8 cellular contexts compared by ENCODE assay signal in the genomic region with DNA sequence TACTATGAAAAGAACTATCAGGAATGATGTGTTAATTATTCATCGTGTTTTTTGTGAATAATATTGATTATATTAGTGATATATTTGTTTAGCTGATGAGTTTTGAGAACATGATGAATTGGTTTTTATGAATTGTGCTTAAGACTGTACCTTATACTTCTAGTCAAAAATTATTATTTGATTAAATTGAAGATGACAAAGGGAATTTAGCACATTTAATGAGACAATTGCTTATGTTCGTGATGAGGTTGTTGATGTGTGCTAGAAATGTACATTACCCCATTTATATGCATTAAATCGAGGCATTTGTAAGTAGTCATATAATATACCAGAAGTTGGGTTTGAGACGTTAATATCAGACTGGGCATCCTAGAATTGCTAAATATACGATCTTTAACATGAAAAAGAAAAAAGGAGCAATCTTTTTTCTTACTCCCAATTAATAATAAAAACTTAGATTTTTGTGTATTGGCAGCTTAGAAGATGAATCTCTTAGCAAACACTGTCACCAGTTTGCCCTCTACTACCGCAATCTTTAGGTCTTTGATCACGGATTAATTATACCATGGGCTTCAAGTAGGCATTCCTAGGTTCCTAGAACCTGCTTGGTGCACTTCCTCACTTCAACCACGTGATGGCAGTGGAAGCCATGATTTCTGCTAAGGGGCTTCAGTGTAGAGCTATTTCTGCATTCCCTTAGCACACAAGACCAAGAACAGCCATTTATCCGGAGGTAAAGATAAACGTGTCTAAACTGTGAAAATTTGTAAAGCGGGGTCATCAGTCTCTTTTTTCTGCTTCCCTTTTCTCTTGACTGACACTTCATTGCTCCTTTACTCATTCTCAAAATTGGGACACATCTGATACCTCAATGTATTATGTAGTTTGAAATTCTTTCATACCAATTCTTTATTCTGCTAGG. TPM values are rescaled to one million over a fixed set of nuclear protein-coding genes. Genes with fewer than 3 reads are reported as not detected.
DNase-seq lines count a peak whose midpoint lies in the region; ATAC-seq, FAIRE-seq and TF ChIP-seq lines count a peak whose summit lies in the region.

No MANE protein-coding gene starts in this region.

- H3K27ac ChIP-seq in A673 (ENCODE audit: low read depth, low read length, poor library complexity, severe bottlenecking) (no peak overlapping the region), neuronal stem cell (replicated peaks; ENCODE audit: low read length) (no peak overlapping the region), tibial nerve (no peak overlapping the region)

- no peak overlapping the region for H3K18ac ChIP-seq in neuronal stem cell (ENCODE audit: low read length)

- peaks cover 14% of the 10 kb centered on the region for H3K4me1 ChIP-seq in A673 (ENCODE audit: insufficient read depth, low read length, poor library complexity, severe bottlenecking)
- H3K4me1 ChIP-seq in neuronal stem cell (ENCODE audit: control insufficient read depth in 2 of 2, insufficient read depth in 1 of 2, low read depth in 1 of 2, low read length in 2 of 2), result peaks cover 1 to 6% of the 10 kb centered on the region in 2 donors
- peaks cover 0 to 63% (median 14%) of the 10 kb centered on the region in 4 donors for H3K4me1 ChIP-seq in tibial nerve

- TF ChIP-seq CTCF in A673 (conservative IDR thresholded peaks at IDR 0.05; ENCODE audit: low read depth, low read length), result peak; percentile 95
- TF ChIP-seq CTCF in LNCAP (IDR thresholded peaks at IDR 0.05), result peak; percentile 90
- TF ChIP-seq CTCF in tibial nerve (IDR thresholded peaks at IDR 0.05), result peak; percentile 80 to 91 (median 89)

- TF ChIP-seq EP300 in tibial nerve (IDR thresholded peaks at IDR 0.05), result peak in 1 of 2 donors; percentile 30

- no peak overlapping the region for H3K9ac ChIP-seq in neuronal stem cell (ENCODE audit: low read depth, low read length, poor library complexity)

- no peak overlapping the region for H3K14ac ChIP-seq in neuronal stem cell (ENCODE audit: low read length)

- POLR2A ChIA-PET in A673 (lab: Charles Lee; ENCODE audit: low non-redundant PET), result interaction anchor here (0.6 kb wide), 1 partner anchor 95 kb away, joined by 5 read pairs; no protein-coding TSS in a partner anchor

- H3K36me3 ChIP-seq in A673 (ENCODE audit: insufficient read depth, low read length, poor library complexity, severe bottlenecking), result no peaks in the 10 kb centered on the region
- H3K36me3 ChIP-seq in neuronal stem cell (replicated peaks in 1 of 2; ENCODE audit: control insufficient read depth in 2 of 2, insufficient read depth in 2 of 2, low read length in 2 of 2), result peaks cover 0 to 3% of the 10 kb centered on the region in 2 donors
- H3K36me3 ChIP-seq in tibial nerve, result no peaks in the 10 kb centered on the region

- H3K4ac ChIP-seq in neuronal stem cell (ENCODE audit: low read length), result no peak overlapping the region

- intact Hi-C loops in A673 (cut with micrococcal nuclease; ENCODE audit: unreplicated experiment), result loop anchor here (1.0 to 10.0 kb wide), 3 partner anchors 423 to 760 kb away; a partner anchor contains a TSS

- H3K27me3 ChIP-seq in A673 (replicated peaks; ENCODE audit: insufficient read depth, low read depth, low read length, poor library complexity), result no peaks in the 10 kb centered on the region
- H3K27me3 ChIP-seq in neuronal stem cell (ENCODE audit: control insufficient read depth in 3 of 3, insufficient read depth in 3 of 3, low read depth in 1 of 3, low read length in 3 of 3), result no peaks in the 10 kb centered on the region
- H3K27me3 ChIP-seq in tibial nerve, result no peaks in the 10 kb centered on the region

- no peak overlapping the region for H2BK5ac ChIP-seq in neuronal stem cell (ENCODE audit: low read length)

- H2BK120ac ChIP-seq in neuronal stem cell (ENCODE audit: low read depth, low read length), result no peak overlapping the region

- peak; percentile 42 for ATAC-seq in GM18502 (IDR thresholded peaks at IDR 0.05; ENCODE audit: poor library complexity, unreplicated experiment)

- FAIRE-seq in frontal cortex (lab: Jason Lieb, UNC), result no peak

- no peaks in the 10 kb centered on the region for H3K9me3 ChIP-seq in A673 (ENCODE audit: low read depth, low read length, poor library complexity, severe bottlenecking)
- H3K9me3 ChIP-seq in neuronal stem cell (replicated peaks in 1 of 2; ENCODE audit: control insufficient read depth in 2 of 2, insufficient read depth in 1 of 2, low read depth in 1 of 2, low read length in 2 of 2), result no peaks in the 10 kb centered on the region
- H3K9me3 ChIP-seq in tibial nerve, result no peaks in the 10 kb centered on the region

- DNase-seq in A673 (ENCODE audit: low spot score) (peak; percentile 92), RKO (ENCODE audit: low spot score) (peak; percentile 94), frontal cortex (ENCODE audit: low spot score in 2 of 2) (peak; percentile 62 to 65), neuronal stem cell (ENCODE audit: low spot score) (peak; percentile 88), tibial nerve (ENCODE audit: low spot score in 2 of 2) (peak in 1 of 2 donors; percentile 59)
- DNase-seq in activated effector memory CD4-positive, alpha-beta T cell treated with anti-CD3 and anti-CD28 coated beads, Interleukin-2, amount 50 U/mL, for 16 hours, result peak; percentile 81

- no peak overlapping the region for H2AK5ac ChIP-seq in neuronal stem cell (ENCODE audit: low read depth, low read length)

- H3K79me1 ChIP-seq in neuronal stem cell (ENCODE audit: low read depth, low read length), result peaks cover 3% of the 10 kb centered on the region

- 100% methylated on average over 1 of the region's 11 CpGs for WGBS in neuronal stem cell (ENCODE audit: extremely low coverage in 2 of 2, insufficient read length in 2 of 2, insufficient replicate concordance in 1 of 2), 2 donors
- WGBS in tibial nerve, 2 donors, result 5 to 6% methylated on average over 11 of the region's 11 CpGs

- no peak overlapping the region for H3K23ac ChIP-seq in neuronal stem cell (ENCODE audit: low read depth, low read length, poor library complexity)

- peak overlapping the region; percentile 47 for H2AFZ ChIP-seq in neuronal stem cell (ENCODE audit: low read length)

- no peak overlapping the region for H3K4me2 ChIP-seq in neuronal stem cell (ENCODE audit: insufficient read depth, low read length, poor library complexity, severe bottlenecking)

- no peak overlapping the region for H2BK12ac ChIP-seq in neuronal stem cell (ENCODE audit: low read length)

- CTCF ChIA-PET in A673 (lab: Charles Lee), result interaction anchor here (0.6 to 1.0 kb wide), 7 partner anchors 30 to 760 kb away, joined by 3 to 22 read pairs (median 3); no protein-coding TSS in a partner anchor

- BruUV-seq in A673 (replicated peaks; lab: Mats Ljungman, UMichigan), result no TSS peak

- TF ChIP-seq POLR2A in tibial nerve (IDR thresholded peaks at IDR 0.05), result no peak

- H4K91ac ChIP-seq in neuronal stem cell (ENCODE audit: low read depth, low read length, poor library complexity), result no peak overlapping the region

- H3K4me3 ChIP-seq in A673 (ENCODE audit: low read depth, low read length, poor library complexity, severe bottlenecking) (peak overlapping the region; percentile 73), neuronal stem cell (ENCODE audit: low read length in 2 of 2) (peak overlapping the region in 1 of 2 donors; percentile 62), tibial nerve (peak overlapping the region in 2 of 4 donors; percentile 80 to 97)

- no peak overlapping the region for H2BK15ac ChIP-seq in neuronal stem cell (ENCODE audit: low read length)

- H4K8ac ChIP-seq in neuronal stem cell (ENCODE audit: low read depth, low read length), result no peak overlapping the region

RNA-seq across cellular contexts. Expression of a gene that starts 1.6 kb away (rescaled TPM):
- total RNA-seq in A673 (2021) (31.4 and 37.5 TPM in 2 replicates), frontal cortex (99.1 TPM), tibial nerve (10 to 100 TPM; 19.0 to 30.8 (median 21.4) TPM)
- 15.4 TPM for polyA plus RNA-seq in neuronal stem cell (2013, experiment 1 of 2)
- 15.9 TPM for polyA plus RNA-seq in neuronal stem cell (2013, experiment 2 of 2)

RNA-seq across cellular contexts. Expression of a gene that starts 20.8 kb away (rescaled TPM):
- 34.1 and 40.7 TPM in 2 replicates for total RNA-seq in A673 (2021)
- total RNA-seq in frontal cortex, result 16.3 TPM
- polyA plus RNA-seq in neuronal stem cell (2013, experiment 1 of 2), result 21.4 TPM
- polyA plus RNA-seq in neuronal stem cell (2013, experiment 2 of 2), result 20.0 TPM
- 10 to 100 TPM; 12.0 to 17.6 (median 14.6) TPM for total RNA-seq in tibial nerve
